Comparison of ENCODE assay signal across 25 cellular contexts in the genomic region with DNA sequence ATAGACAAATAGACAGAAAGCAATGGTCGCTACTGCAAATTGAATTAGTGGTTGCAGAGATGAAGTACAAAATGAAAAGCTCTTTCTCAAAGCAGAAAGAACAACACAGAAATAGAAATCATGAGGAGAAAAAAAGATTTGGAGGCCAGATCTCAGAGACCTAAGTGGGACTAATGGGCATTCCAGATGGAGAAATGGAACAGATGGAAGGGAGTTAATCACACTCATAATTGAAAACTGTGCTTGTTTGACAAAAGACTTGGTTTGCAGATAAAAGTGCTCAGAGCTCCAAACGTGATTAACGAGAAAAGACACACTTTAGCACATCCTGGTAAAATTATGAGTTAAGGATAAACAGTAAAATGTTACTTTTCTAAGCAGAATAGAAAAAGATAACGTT.
"Had no signal": no experiment of that assay in that cellular context is flagged by ENCODE, and none has a peak within 500 bp of the region (broad histone marks: within the 10 kb centered on the region; RNA-seq: fewer than 3 reads in every experiment).

No MANE protein-coding gene starts in this region.

- ATAC-seq: activated T-cell treated with anti-CD3 and anti-CD28 coated beads, Interleukin-2, amount 50 U/mL, for 4 hours; effector memory CD8-positive, alpha-beta T cell; left cardiac atrium; natural killer cell treated with Interleukin-12 subunit alpha and Interleukin-12 subunit beta and Interleukin-15 and Interleukin-18, amount 100 ng/mL, for 72 hours; pancreas; right cardiac atrium had no signal

- H3K4me3 Mint-ChIP-seq: activated naive CD8-positive, alpha-beta T cell; activated T-cell treated with anti-CD3 and anti-CD28 coated beads, Interleukin-2, amount 50 U/mL, for 4 hours; effector memory CD8-positive, alpha-beta T cell; natural killer cell treated with Interleukin-12 subunit alpha and Interleukin-12 subunit beta and Interleukin-15 and Interleukin-18, amount 100 ng/mL, for 72 hours; stimulated activated naive CD8-positive, alpha-beta T cell treated with anti-CD3 and anti-CD28 coated beads, Interleukin-15, Interleukin-2, amounts not matched to agents 100 ng/mL and 50 ng/mL, for 24 hours had no signal

- H3K36me3 Mint-ChIP-seq: activated naive CD8-positive, alpha-beta T cell; natural killer cell treated with Interleukin-12 subunit alpha and Interleukin-12 subunit beta and Interleukin-15 and Interleukin-18, amount 100 ng/mL, for 72 hours had no signal

- FAIRE-seq: frontal cortex, islet of Langerhans, pancreas had no signal

- H3K9me3 Mint-ChIP-seq: activated T-helper 2 cell treated with anti-CD3 and anti-CD28 coated beads, Interferon-gamma antibody, Interleukin-2, Interleukin-4, amounts not matched to agents 10 μg/mL and 5 μg/mL and 100 μg/mL, durations not matched to agents 14 hours and 24 hours and 36 hours; effector memory CD8-positive, alpha-beta T cell; natural killer cell treated with Interleukin-12 subunit alpha and Interleukin-12 subunit beta and Interleukin-15 and Interleukin-18, amount 100 ng/mL, for 72 hours; stimulated activated naive CD8-positive, alpha-beta T cell treated with anti-CD3 and anti-CD28 coated beads, Interleukin-15, Interleukin-2, amounts not matched to agents 100 ng/mL and 50 ng/mL, for 24 hours had no signal

- H3K27ac Mint-ChIP-seq: activated naive CD8-positive, alpha-beta T cell; activated T-helper 2 cell treated with anti-CD3 and anti-CD28 coated beads, Interferon-gamma antibody, Interleukin-2, Interleukin-4, amounts not matched to agents 10 μg/mL and 5 μg/mL and 100 μg/mL, durations not matched to agents 14 hours and 24 hours and 36 hours; effector memory CD8-positive, alpha-beta T cell; natural killer cell treated with Interleukin-12 subunit alpha and Interleukin-12 subunit beta and Interleukin-15 and Interleukin-18, amount 100 ng/mL, for 72 hours; stimulated activated naive CD8-positive, alpha-beta T cell treated with anti-CD3 and anti-CD28 coated beads, Interleukin-15, Interleukin-2, amounts not matched to agents 100 ng/mL and 50 ng/mL, for 24 hours had no signal

- DNase-seq: activated CD4-positive, alpha-beta T cell treated with anti-CD3 and anti-CD28 coated beads for 4 hours; activated CD4-positive, alpha-beta T cell treated with anti-CD3 and anti-CD28 coated beads, Interleukin-2, amount 50 U/mL, for 48 hours; activated CD4-positive, CD25-positive, alpha-beta regulatory T cell; activated CD8-positive, alpha-beta memory T cell treated with anti-CD3 and anti-CD28 coated beads, Interleukin-2, amount 50 U/mL, for 48 hours; activated naive CD4-positive, alpha-beta T cell; activated T-cell treated with anti-CD3 and anti-CD28 coated beads, Interleukin-2, amount 50 U/mL, for 4 hours; adrenal gland; brain microvascular endothelial cell; caudate nucleus; effector memory CD8-positive, alpha-beta T cell; head of caudate nucleus; left cardiac atrium; midbrain; pancreas; right cardiac atrium; stimulated activated CD4-positive, alpha-beta T cell treated with anti-CD3 and anti-CD28 coated beads, Interleukin-12 subunit alpha, Interleukin-12 subunit beta, amount 100 ng/mL, for 4 hours; stimulated activated CD4-positive, alpha-beta T cell treated with anti-CD3 and anti-CD28 coated beads, Interleukin-4, amount 100 ng/mL, for 4 hours; substantia nigra; tibial artery had no signal
